ENCODE assay signal across 22 cellular contexts in the genomic region with DNA sequence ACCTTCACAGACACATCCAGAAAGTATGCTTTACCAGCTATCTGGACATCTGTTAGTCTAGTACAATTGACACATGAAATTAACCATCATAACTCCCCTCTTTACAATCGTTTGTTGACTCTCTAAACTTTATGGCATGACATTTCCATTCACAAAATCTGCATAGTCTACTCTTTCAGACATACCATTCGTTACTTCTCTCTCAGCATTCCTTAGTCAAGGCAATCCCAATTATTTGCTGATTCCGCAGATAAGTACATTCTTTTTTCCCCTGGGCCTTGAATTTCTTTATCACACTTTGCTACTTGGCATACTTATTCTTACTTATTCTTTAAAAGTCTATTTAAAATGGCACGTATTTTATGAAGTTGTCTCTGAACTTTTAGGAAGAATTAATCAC. TPM values are rescaled to one million over a fixed set of nuclear protein-coding genes. Genes with fewer than 3 reads are reported as not detected.
"Had no signal": no experiment of that assay in that cellular context is flagged by ENCODE, and none has a peak within 500 bp of the region (broad histone marks: within the 10 kb centered on the region; RNA-seq: fewer than 3 reads in every experiment).

No MANE protein-coding gene starts in this region.

- H3K4me1 Mint-ChIP-seq: activated naive CD8-positive, alpha-beta T cell treated with anti-CD3 and anti-CD28 coated beads, Interleukin-2, amount 10 ng/mL, durations not matched to agents 7 days and 5 days had no signal

- ATAC-seq: activated CD4-positive, CD25-positive, alpha-beta regulatory T cell treated with anti-CD3 and anti-CD28 coated beads, Interleukin-2, amount 50 U/mL, for 24 hours; activated CD8-positive, alpha-beta T cell treated with anti-CD3 and anti-CD28 coated beads for 36 hours; PC-3 had no signal

- H3K27ac ChIP-seq: adrenal gland, WERI-Rb-1 had no signal

- H3K4me3 Mint-ChIP-seq: activated CD8-positive, alpha-beta T cell treated with anti-CD3 and anti-CD28 coated beads for 36 hours; activated naive CD8-positive, alpha-beta T cell treated with anti-CD3 and anti-CD28 coated beads, Interleukin-2, amount 10 ng/mL, durations not matched to agents 7 days and 5 days had no signal

- H3K36me3 ChIP-seq: adrenal gland, WERI-Rb-1 had no signal

- H3K27me3 ChIP-seq: adrenal gland had no signal

- DNase-seq: activated CD4-positive, alpha-beta T cell treated with anti-CD3 and anti-CD28 coated beads for 4 hours; activated CD8-positive, alpha-beta memory T cell treated with anti-CD3 and anti-CD28 coated beads, Interleukin-2, amount 50 U/mL, for 4 hours; activated CD8-positive, alpha-beta T cell treated with anti-CD3 and anti-CD28 coated beads for 36 hours; activated naive CD4-positive, alpha-beta T cell treated with anti-CD3 and anti-CD28 coated beads, Interleukin-2, amount 50 U/mL, for 16 hours; activated naive CD8-positive, alpha-beta T cell treated with anti-CD3 and anti-CD28 coated beads, Interleukin-2, amount 10 ng/mL, durations not matched to agents 7 days and 5 days; adrenal gland; anterior cingulate cortex; caudate nucleus; KG1; NCI-H1048; NCI-H1417; NCI-H1930; NCI-H2171; NCI-H2227 treated with DMSO at 0.1 percent for 48 hours; NCI-H446 treated with DMSO at 0.1 percent for 48 hours; NCI-H524 treated with DMSO at 0.1 percent for 48 hours; PC-3; SHP77 treated with DMSO at 0.1 percent for 48 hours; T-helper 2 cell; T1000; WERI-Rb-1 had no signal

- H3K4me3 ChIP-seq: adrenal gland had no signal

- H3K27ac Mint-ChIP-seq: activated CD8-positive, alpha-beta T cell treated with anti-CD3 and anti-CD28 coated beads for 36 hours; activated naive CD8-positive, alpha-beta T cell treated with anti-CD3 and anti-CD28 coated beads, Interleukin-2, amount 10 ng/mL, durations not matched to agents 7 days and 5 days had no signal

- H3K36me3 Mint-ChIP-seq: activated naive CD8-positive, alpha-beta T cell treated with anti-CD3 and anti-CD28 coated beads, Interleukin-2, amount 10 ng/mL, durations not matched to agents 7 days and 5 days had no signal

- H3K4me1 ChIP-seq: adrenal gland had no signal

- H3K27me3 Mint-ChIP-seq: activated CD8-positive, alpha-beta T cell treated with anti-CD3 and anti-CD28 coated beads for 36 hours; activated naive CD8-positive, alpha-beta T cell treated with anti-CD3 and anti-CD28 coated beads, Interleukin-2, amount 10 ng/mL, durations not matched to agents 7 days and 5 days had no signal

RNA-seq across cellular contexts. Expression of a gene that starts 15.1 kb away (rescaled TPM):
- total RNA-seq: activated CD8-positive, alpha-beta T cell treated with anti-CD3 and anti-CD28 coated beads for 36 hours had no signal
